Comparison of ENCODE assay signal across 12 cellular contexts in genomic region chr9:137817236-137818200, GRCh38.
"Had no signal": no experiment of that assay in that cellular context is flagged by ENCODE, and none has a peak within 500 bp of the region (broad histone marks: within the 10 kb centered on the region; RNA-seq: fewer than 3 reads in every experiment).

No MANE protein-coding gene starts in this region.

- H3K4me1 ChIP-seq: parathyroid adenoma, stomach had no signal

- H2AFZ ChIP-seq: parathyroid adenoma had no signal

- H3K9me3 Mint-ChIP-seq: activated T-helper 1 cell treated with anti-CD3 and anti-CD28 coated beads, Interleukin-12 subunit alpha, Interleukin-12 subunit beta, Interleukin-2, Interleukin-4 antibody, amounts not matched to agents 30 ng/mL and 10 ng/mL and 1 ng/mL, durations not matched to agents 14 hours and 24 hours and 36 hours; effector memory CD8-positive, alpha-beta T cell; natural killer cell treated with Interleukin-12 subunit alpha and Interleukin-12 subunit beta and Interleukin-15 and Interleukin-18, amount 100 ng/mL, for 72 hours had no signal

- H3K79me2 ChIP-seq: parathyroid adenoma had no signal

- H3K9ac ChIP-seq: parathyroid adenoma had no signal

- ATAC-seq: effector memory CD8-positive, alpha-beta T cell had no signal

- H3K9me3 ChIP-seq: stomach had no signal

- H3K4me3 Mint-ChIP-seq: activated T-helper 1 cell treated with anti-CD3 and anti-CD28 coated beads, Interleukin-12 subunit alpha, Interleukin-12 subunit beta, Interleukin-2, Interleukin-4 antibody, amounts not matched to agents 30 ng/mL and 10 ng/mL and 1 ng/mL, durations not matched to agents 14 hours and 24 hours and 36 hours; effector memory CD8-positive, alpha-beta T cell; natural killer cell treated with Interleukin-12 subunit alpha and Interleukin-12 subunit beta and Interleukin-15 and Interleukin-18, amount 100 ng/mL, for 72 hours; T-helper 2 cell treated with Interferon-gamma antibody and Interleukin-4, amounts not matched to agents 5 μg/mL and 100 μg/mL, for 36 hours had no signal

- DNase-seq: activated CD4-positive, alpha-beta T cell treated with anti-CD3 and anti-CD28 coated beads, Interleukin-2, amount 50 U/mL, for 4 hours; activated naive CD4-positive, alpha-beta T cell treated with Interleukin-2 at 50 U/mL for 16 hours; activated T-cell treated with anti-CD3 and anti-CD28 coated beads for 4 hours; effector memory CD8-positive, alpha-beta T cell; stomach; trophoblast cell had no signal

- H3K27me3 Mint-ChIP-seq: effector memory CD8-positive, alpha-beta T cell; natural killer cell treated with Interleukin-12 subunit alpha and Interleukin-12 subunit beta and Interleukin-15 and Interleukin-18, amount 100 ng/mL, for 72 hours had no signal

- H3K4me3 ChIP-seq: SK-N-MC, stomach had no signal

- H3K27ac ChIP-seq: neutrophil, parathyroid adenoma, SK-N-MC, stomach had no signal

- H3K27ac Mint-ChIP-seq: activated T-helper 1 cell treated with anti-CD3 and anti-CD28 coated beads, Interleukin-12 subunit alpha, Interleukin-12 subunit beta, Interleukin-2, Interleukin-4 antibody, amounts not matched to agents 30 ng/mL and 10 ng/mL and 1 ng/mL, durations not matched to agents 14 hours and 24 hours and 36 hours; natural killer cell treated with Interleukin-12 subunit alpha and Interleukin-12 subunit beta and Interleukin-15 and Interleukin-18, amount 100 ng/mL, for 72 hours; T-helper 2 cell treated with Interferon-gamma antibody and Interleukin-4, amounts not matched to agents 5 μg/mL and 100 μg/mL, for 36 hours had no signal

- H3K27me3 ChIP-seq: neutrophil, stomach had no signal
